1 cellular context compared by ENCODE assay signal in the genomic region with DNA sequence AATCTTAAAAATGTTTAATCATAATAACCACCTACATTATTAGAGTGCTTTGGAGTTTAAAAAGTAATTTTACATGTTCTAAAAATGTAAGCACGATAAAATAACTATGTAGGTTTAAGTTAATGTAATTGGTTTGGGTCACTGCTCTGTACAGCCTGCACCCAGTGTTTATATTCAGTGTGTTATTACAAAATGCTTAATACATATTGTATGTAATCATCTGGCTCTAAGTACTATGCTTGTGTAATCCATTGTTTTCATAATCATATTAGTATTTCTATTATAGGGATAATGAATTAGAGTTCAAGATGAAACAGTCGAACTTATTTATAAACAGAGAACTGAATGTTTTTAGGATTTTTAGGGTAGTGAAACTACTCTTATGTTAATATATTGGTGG.
TF ChIP-seq lines count a peak whose summit lies in the region.

No MANE protein-coding gene starts in this region.

TF ChIP-seq in IMR-90, 13 proteins besides CTCF, POLR2A, EP300 and RAD21 (continued from another document):
- TF ChIP-seq ELK1 (IDR thresholded peaks at IDR 0.05; ENCODE audit: borderline replicate concordance, low read depth, low read length) (no peak), FOS (IDR thresholded peaks at IDR 0.05; ENCODE audit: low read depth, low read length) (no peak), CEBPB (IDR thresholded peaks at IDR 0.05; ENCODE audit: low read depth, low read length) (no peak), BHLHE40 (IDR thresholded peaks at IDR 0.05; ENCODE audit: low read depth, low read length) (no peak), RFX5 (IDR thresholded peaks at IDR 0.05; ENCODE audit: low read depth, low read length) (no peak), RCOR1 (IDR thresholded peaks at IDR 0.05; ENCODE audit: insufficient replicate concordance, low read length) (no peak), NFE2L2 (IDR thresholded peaks at IDR 0.05; ENCODE audit: low read depth, low read length) (no peak)
